Comparison of ENCODE assay signal across 11 cellular contexts in genomic region chr15:22887157-22887951, GRCh38. TPM values are rescaled to one million over a fixed set of nuclear protein-coding genes. Genes with fewer than 3 reads are reported as not detected.
DNase-seq lines count a peak whose midpoint lies in the region; ATAC-seq and TF ChIP-seq lines count a peak whose summit lies in the region.
"Had no signal": no experiment of that assay in that cellular context is flagged by ENCODE, and none has a peak within 500 bp of the region (broad histone marks: within the 10 kb centered on the region; RNA-seq: fewer than 3 reads in every experiment).

No MANE protein-coding gene starts in this region.

- H3K4me3 ChIP-seq in HFF-Myc (replicated peaks; ENCODE audit: low read depth, low read length) (no peak overlapping the region), subcutaneous abdominal adipose tissue (ENCODE audit: low read depth in 1 of 5, low read length in 5 of 5) (no peak overlapping the region)
- H3K4me3 ChIP-seq: lung, testis had no signal

- H3K36me3 ChIP-seq in subcutaneous abdominal adipose tissue (ENCODE audit: control insufficient read depth in 5 of 5, insufficient read depth in 5 of 5, low read length in 5 of 5): peaks cover 7 to 66% (median 48%) of the 10 kb centered on the region in 5 donors

- peak; percentile 75 for DNase-seq in HFF-Myc (ENCODE audit: extremely low read depth, low read depth)
- DNase-seq in astrocyte of the hippocampus (ENCODE audit: low read depth, low spot score): peak; percentile 55
- peak; percentile 50 for DNase-seq in left ventricle myocardium superior
- no peak for DNase-seq in SHP77 (lab: John Stamatoyannopoulos, UW)
- no peak for DNase-seq in NCI-H1694 (lab: John Stamatoyannopoulos, UW)
- DNase-seq in H4 (ENCODE audit: low spot score): no peak
- DNase-seq: activated B cell treated with CpG ODN at 0.5 μM for 24 hours, endodermal cell, testis had no signal

- no peaks in the 10 kb centered on the region for H3K9me3 ChIP-seq in subcutaneous abdominal adipose tissue (ENCODE audit: control insufficient read depth in 5 of 5, low read length in 5 of 5)
- H3K9me3 ChIP-seq: testis had no signal

- H3K27ac ChIP-seq in subcutaneous abdominal adipose tissue (ENCODE audit: low read depth, low read length): peak overlapping the region; percentile 24
- H3K27ac ChIP-seq: testis had no signal

- no peak overlapping the region for H3K9ac ChIP-seq in subcutaneous abdominal adipose tissue (ENCODE audit: low read length in 5 of 5)

- TF ChIP-seq CTCF in HFF-Myc (IDR thresholded peaks at IDR 0.05; ENCODE audit: low read depth, low read length, missing control alignments): no peak

- no peaks in the 10 kb centered on the region for H3K4me1 ChIP-seq in subcutaneous abdominal adipose tissue (ENCODE audit: control insufficient read depth in 5 of 5, insufficient read depth in 5 of 5, low read length in 5 of 5)
- H3K4me1 ChIP-seq: testis had no signal

- intact Hi-C loops in left ventricle myocardium superior (cut with micrococcal nuclease): no loop called here

- ATAC-seq in left ventricle myocardium superior: peak; percentile 48

- no peaks in the 10 kb centered on the region for H3K27me3 ChIP-seq in subcutaneous abdominal adipose tissue (ENCODE audit: control insufficient read depth in 5 of 5, insufficient read depth in 4 of 5, low read length in 5 of 5)
- H3K27me3 ChIP-seq: testis had no signal

RNA-seq across cellular contexts. Expression of gene NIPA2, which starts 48.9 kb away (rescaled TPM):
- total RNA-seq in left ventricle myocardium superior: 17.3 TPM
- 125 and 132 TPM in 2 replicates for total RNA-seq in H4 (2014; rRNA removed; shearing (Covaris generic))

Comparison
In these comparisons a context has a peak if more than half of its experiments do, and no peak if none do; other contexts are left out.
1. DNase-seq: peak in HFF-Myc (single experiment), astrocyte of the hippocampus (single experiment) and left ventricle myocardium superior (single experiment); none in SHP77 (0 of 2), NCI-H1694 (single experiment) and H4 (single experiment).